Comparison of ENCODE assay signal across 1 cellular context in the genomic region with DNA sequence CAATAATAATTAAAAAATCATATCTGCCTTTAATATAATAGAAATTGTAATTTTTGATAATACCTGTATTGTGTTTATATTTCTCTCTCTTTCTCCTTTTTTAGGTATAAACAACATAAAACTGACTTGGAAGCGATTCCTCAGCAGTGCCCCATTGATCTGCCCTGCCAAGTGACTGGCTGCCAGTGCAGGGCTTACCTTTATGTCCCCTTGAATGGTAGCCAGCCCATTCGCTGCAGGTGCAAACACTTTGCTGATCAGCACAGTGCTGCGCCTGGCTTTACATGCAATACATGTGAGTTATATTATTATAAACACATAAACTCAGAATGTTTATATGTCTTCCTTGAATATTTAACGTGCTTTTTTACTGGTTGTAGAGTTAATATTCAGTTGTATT.
TF ChIP-seq lines count a peak whose summit lies in the region.

No MANE protein-coding gene starts in this region.

TF ChIP-seq in HepG2, 621 proteins besides CTCF, POLR2A, EP300 and RAD21:
- no peak for TF ChIP-seq ZNF720 (CRISPR knock-in tag; IDR thresholded peaks at IDR 0.05)
- TF ChIP-seq SRSF1 (optimal IDR thresholded peaks at IDR 0.05; ENCODE audit: low read depth, low read length) = no peak
- TF ChIP-seq ZNF382 (CRISPR knock-in tag; IDR thresholded peaks at IDR 0.05; ENCODE audit: borderline replicate concordance) = no peak
- TF ChIP-seq TBP (CRISPR knock-in tag; IDR thresholded peaks at IDR 0.05) = no peak
- no peak for TF ChIP-seq ZFP90 (CRISPR knock-in tag; IDR thresholded peaks at IDR 0.05; ENCODE audit: borderline replicate concordance)
- no peak for TF ChIP-seq WIZ (CRISPR knock-in tag; IDR thresholded peaks at IDR 0.05)
- no peak for TF ChIP-seq TCF7L2 (IDR thresholded peaks at IDR 0.05; ENCODE audit: low read depth, low read length)
- TF ChIP-seq, protein P1, sequence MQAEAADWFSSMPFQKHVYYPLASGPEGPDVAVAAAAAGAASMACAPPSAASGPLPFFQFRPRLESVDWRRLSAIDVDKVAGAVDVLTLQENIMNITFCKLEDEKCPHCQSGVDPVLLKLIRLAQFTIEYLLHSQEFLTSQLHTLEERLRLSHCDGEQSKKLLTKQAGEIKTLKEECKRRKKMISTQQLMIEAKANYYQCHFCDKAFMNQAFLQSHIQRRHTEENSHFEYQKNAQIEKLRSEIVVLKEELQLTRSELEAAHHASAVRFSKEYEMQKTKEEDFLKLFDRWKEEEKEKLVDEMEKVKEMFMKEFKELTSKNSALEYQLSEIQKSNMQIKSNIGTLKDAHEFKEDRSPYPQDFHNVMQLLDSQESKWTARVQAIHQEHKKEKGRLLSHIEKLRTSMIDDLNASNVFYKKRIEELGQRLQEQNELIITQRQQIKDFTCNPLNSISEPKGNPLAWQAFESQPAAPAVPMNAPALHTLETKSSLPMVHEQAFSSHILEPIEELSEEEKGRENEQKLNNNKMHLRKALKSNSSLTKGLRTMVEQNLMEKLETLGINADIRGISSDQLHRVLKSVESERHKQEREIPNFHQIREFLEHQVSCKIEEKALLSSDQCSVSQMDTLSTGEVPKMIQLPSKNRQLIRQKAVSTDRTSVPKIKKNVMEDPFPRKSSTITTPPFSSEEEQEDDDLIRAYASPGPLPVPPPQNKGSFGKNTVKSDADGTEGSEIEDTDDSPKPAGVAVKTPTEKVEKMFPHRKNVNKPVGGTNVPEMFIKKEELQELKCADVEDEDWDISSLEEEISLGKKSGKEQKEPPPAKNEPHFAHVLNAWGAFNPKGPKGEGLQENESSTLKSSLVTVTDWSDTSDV (CRISPR knock-in tag; IDR thresholded peaks at IDR 0.05) = no peak
- TF ChIP-seq, protein P2, sequence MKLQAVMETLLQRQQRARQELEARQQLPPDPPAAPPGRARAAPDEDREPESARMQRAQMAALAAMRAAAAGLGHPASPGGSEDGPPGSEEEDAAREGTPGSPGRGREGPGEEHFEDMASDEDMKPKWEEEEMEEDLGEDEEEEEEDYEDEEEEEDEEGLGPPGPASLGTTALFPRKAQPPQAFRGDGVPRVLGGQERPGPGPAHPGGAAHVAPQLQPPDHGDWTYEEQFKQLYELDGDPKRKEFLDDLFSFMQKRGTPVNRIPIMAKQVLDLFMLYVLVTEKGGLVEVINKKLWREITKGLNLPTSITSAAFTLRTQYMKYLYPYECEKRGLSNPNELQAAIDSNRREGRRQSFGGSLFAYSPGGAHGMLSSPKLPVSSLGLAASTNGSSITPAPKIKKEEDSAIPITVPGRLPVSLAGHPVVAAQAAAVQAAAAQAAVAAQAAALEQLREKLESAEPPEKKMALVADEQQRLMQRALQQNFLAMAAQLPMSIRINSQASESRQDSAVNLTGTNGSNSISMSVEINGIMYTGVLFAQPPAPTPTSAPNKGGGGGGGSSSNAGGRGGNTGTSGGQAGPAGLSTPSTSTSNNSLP (IDR thresholded peaks at IDR 0.05; ENCODE audit: low read depth, low read length) = no peak
- no peak for TF ChIP-seq ZNF431 (CRISPR knock-in tag; IDR thresholded peaks at IDR 0.05; ENCODE audit: borderline replicate concordance, low read depth)
- TF ChIP-seq, protein P3, sequence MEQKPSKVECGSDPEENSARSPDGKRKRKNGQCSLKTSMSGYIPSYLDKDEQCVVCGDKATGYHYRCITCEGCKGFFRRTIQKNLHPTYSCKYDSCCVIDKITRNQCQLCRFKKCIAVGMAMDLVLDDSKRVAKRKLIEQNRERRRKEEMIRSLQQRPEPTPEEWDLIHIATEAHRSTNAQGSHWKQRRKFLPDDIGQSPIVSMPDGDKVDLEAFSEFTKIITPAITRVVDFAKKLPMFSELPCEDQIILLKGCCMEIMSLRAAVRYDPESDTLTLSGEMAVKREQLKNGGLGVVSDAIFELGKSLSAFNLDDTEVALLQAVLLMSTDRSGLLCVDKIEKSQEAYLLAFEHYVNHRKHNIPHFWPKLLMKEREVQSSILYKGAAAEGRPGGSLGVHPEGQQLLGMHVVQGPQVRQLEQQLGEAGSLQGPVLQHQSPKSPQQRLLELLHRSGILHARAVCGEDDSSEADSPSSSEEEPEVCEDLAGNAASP (CRISPR knock-in tag; IDR thresholded peaks at IDR 0.05; ENCODE audit: borderline replicate concordance) = no peak
- no peak for TF ChIP-seq MLLT10 (CRISPR knock-in tag; IDR thresholded peaks at IDR 0.05)
